8 cellular contexts compared by ENCODE assay signal in genomic region chr9:132269704-132270516, GRCh38.
DNase-seq lines count a peak whose midpoint lies in the region; ATAC-seq and TF ChIP-seq lines count a peak whose summit lies in the region.
"Not testable (repeated sequence)": the region's sequence is repeated elsewhere in the genome, so short reads cannot be mapped to it uniquely, and the experiment has no call there.

No MANE protein-coding gene starts in this region.

- not testable (repeated sequence) for H3K4me2 ChIP-seq in IMR-90 (ENCODE audit: low read depth, low read length); trophoblast cell (ENCODE audit: low read length)

- not testable (repeated sequence) for H2BK5ac ChIP-seq in IMR-90 (ENCODE audit: low read depth, low read length, poor library complexity, severe bottlenecking)
- peak overlapping the region; percentile 10 for H2BK5ac ChIP-seq in trophoblast cell (ENCODE audit: low read depth, low read length, poor library complexity)

- peaks cover 90% of the 10 kb centered on the region for H3K36me3 Mint-ChIP-seq in Caco-2 (ENCODE audit: insufficient read depth, unreplicated experiment)
- H3K36me3 Mint-ChIP-seq in activated CD8-positive, alpha-beta T cell treated with anti-CD3 and anti-CD28 coated beads for 36 hours (ENCODE audit: low read depth), result peaks cover 61% of the 10 kb centered on the region

- not testable (repeated sequence) for H3K36me3 ChIP-seq in Caco-2 (ENCODE audit: control insufficient read depth, insufficient read depth, low read length)
- H3K36me3 ChIP-seq in IMR-90 (ENCODE audit: control insufficient read depth, insufficient read depth, low read length) (peaks cover 37% of the 10 kb centered on the region), trophoblast cell (ENCODE audit: control insufficient read depth in 1 of 2, insufficient read depth in 2 of 2, low read length in 2 of 2) (peaks cover 31 to 34% of the 10 kb centered on the region in 2 experiments), stomach (peaks cover 52 to 100% (median 94%) of the 10 kb centered on the region in 4 donors)

- not testable (repeated sequence) for H3K9me3 Mint-ChIP-seq in Caco-2 (ENCODE audit: unreplicated experiment); activated CD8-positive, alpha-beta T cell treated with anti-CD3 and anti-CD28 coated beads for 36 hours

- not testable (repeated sequence) for H2BK20ac ChIP-seq in IMR-90 (ENCODE audit: low read depth, low read length)

- H3K14ac ChIP-seq in IMR-90 (replicated peaks; ENCODE audit: low read depth, low read length); trophoblast cell (ENCODE audit: low read length): not testable (repeated sequence)

- not testable (repeated sequence) for H3K4me3 ChIP-seq in Caco-2 (ENCODE audit: low read depth, low read length); IMR-90 (ENCODE audit: insufficient read depth, low read depth, low read length); trophoblast cell (ENCODE audit: low read depth, low read length); stomach

- peak overlapping the region; percentile 59 for H3K27ac Mint-ChIP-seq in Caco-2 (ENCODE audit: unreplicated experiment)
- H3K27ac Mint-ChIP-seq in activated CD8-positive, alpha-beta T cell treated with anti-CD3 and anti-CD28 coated beads for 36 hours, result peak overlapping the region; percentile 68

- not testable (repeated sequence) for H2AK9ac ChIP-seq in IMR-90 (replicated peaks; ENCODE audit: low read depth, low read length, poor library complexity)

- peaks cover 0 to 16% of the 10 kb centered on the region in 2 experiments; a peak in 2 of 4 replicates for H3K79me1 ChIP-seq in IMR-90 (ENCODE audit: low read depth in 1 of 2, low read length in 2 of 2)
- not testable (repeated sequence) for H3K79me1 ChIP-seq in trophoblast cell (ENCODE audit: low read length)

- H2AFZ ChIP-seq in IMR-90 (replicated peaks; ENCODE audit: low read length, poor library complexity); trophoblast cell (ENCODE audit: insufficient read depth, low read length, poor library complexity): not testable (repeated sequence)

- H3K9me1 ChIP-seq in IMR-90 (ENCODE audit: insufficient read depth, low read length), result not testable (repeated sequence)

- H3K4me1 ChIP-seq in Caco-2; IMR-90 (ENCODE audit: control insufficient read depth, insufficient read depth, low read length); foreskin keratinocyte; trophoblast cell (ENCODE audit: control insufficient read depth in 1 of 2, insufficient read depth in 2 of 2, low read length in 2 of 2): not testable (repeated sequence)
- peaks cover 0 to 11% (median 7%) of the 10 kb centered on the region in 4 donors for H3K4me1 ChIP-seq in stomach

- not testable (repeated sequence) for H3K4me1 Mint-ChIP-seq in Caco-2 (ENCODE audit: low read depth, unreplicated experiment)
- H3K4me1 Mint-ChIP-seq in activated CD8-positive, alpha-beta T cell treated with anti-CD3 and anti-CD28 coated beads for 36 hours (ENCODE audit: low read depth), result peaks cover 12% of the 10 kb centered on the region

- H4K5ac ChIP-seq in IMR-90 (ENCODE audit: low read depth, low read length), result not testable (repeated sequence)

- peaks cover 16% of the 10 kb centered on the region; the same call in 1 of the 2 replicates for H4K20me1 ChIP-seq in IMR-90 (ENCODE audit: insufficient read depth, low read length)

- H3K27me3 Mint-ChIP-seq in Caco-2 (ENCODE audit: insufficient read depth, unreplicated experiment); activated CD8-positive, alpha-beta T cell treated with anti-CD3 and anti-CD28 coated beads for 36 hours: not testable (repeated sequence)

- intact Hi-C loops in Caco-2 (cut with micrococcal nuclease; ENCODE audit: unreplicated experiment), result loop anchor here (2.0 kb wide), 1 partner anchor 507 kb away; no protein-coding TSS in a partner anchor
- intact Hi-C loops in IMR-90 (cut with micrococcal nuclease); activated CD8-positive, alpha-beta T cell treated with anti-CD3 and anti-CD28 coated beads for 36 hours (cut with micrococcal nuclease); stomach (cut with DNase I; ENCODE audit: low total_unique reads): not testable (repeated sequence)

- CTCF ChIA-PET in Caco-2 (lab: Charles Lee), result not testable (repeated sequence)
- CTCF ChIA-PET in IMR-90 (lab: Yijun Ruan, JAX), result interaction anchor here (0.8 kb wide), 1 partner anchor 511 kb away, joined by 6 read pairs; no protein-coding TSS in a partner anchor
- CTCF ChIA-PET in activated CD8-positive, alpha-beta T cell treated with anti-CD3 and anti-CD28 coated beads for 36 hours (lab: Charles Lee), result interaction anchor here (0.8 to 2.6 kb wide), 21 partner anchors 10 to 510 kb away, joined by 3 to 26 read pairs (median 7); no protein-coding TSS in a partner anchor

- not testable (repeated sequence) for H4K8ac ChIP-seq in IMR-90 (ENCODE audit: low read depth in 2 of 2, low read length in 2 of 2); trophoblast cell (ENCODE audit: low read depth, low read length)

- not testable (repeated sequence) for TF ChIP-seq CTCF in Caco-2 (IDR thresholded peaks at IDR 0.05; ENCODE audit: insufficient read depth in 1 of 2, low read depth in 1 of 2, low read length in 1 of 2, severe bottlenecking in 1 of 2, unreplicated experiment in 1 of 2); IMR-90 (conservative IDR thresholded peaks at IDR 0.05; ENCODE audit: low read depth, low read length); activated CD8-positive, alpha-beta T cell treated with anti-CD3 and anti-CD28 coated beads for 36 hours (IDR thresholded peaks at IDR 0.05); foreskin keratinocyte (conservative IDR thresholded peaks at IDR 0.05); stomach (IDR thresholded peaks at IDR 0.05)

- H3K27ac ChIP-seq in IMR-90 (ENCODE audit: insufficient read depth, low read length), result not testable (repeated sequence)
- peak overlapping the region; percentile 65 for H3K27ac ChIP-seq in angular gyrus (ENCODE audit: low read depth, low read length)
- peak overlapping the region; percentile 44 for H3K27ac ChIP-seq in foreskin keratinocyte
- H3K27ac ChIP-seq in trophoblast cell (ENCODE audit: low read depth, low read length), result peak overlapping the region; percentile 60
- H3K27ac ChIP-seq in stomach, result peak overlapping the region in 3 of 5 donors; percentile 10 to 54 (median 36)

- not testable (repeated sequence) for H3K18ac ChIP-seq in IMR-90 (ENCODE audit: low read depth, low read length); trophoblast cell (ENCODE audit: low read length)

- not testable (repeated sequence) for H4K91ac ChIP-seq in IMR-90 (ENCODE audit: insufficient read depth, low read depth, low read length)
- H4K91ac ChIP-seq in trophoblast cell (ENCODE audit: low read depth, low read length), result peak overlapping the region; percentile 7

- WGBS in IMR-90 (ENCODE audit: extremely low coverage in 2 of 2, insufficient read length in 1 of 2), 2 experiments, result 100% methylated on average over 4 of the region's 16 CpGs; no CpG with 5 or more reads in 1 of the 2 experiments
- no CpG with 5 or more reads among the region's 16 CpGs for WGBS in trophoblast cell (ENCODE audit: extremely low coverage, insufficient coverage, insufficient read length)
- 64 to 73% (median 71%) methylated on average over 7 to 12 of the region's 16 CpGs for WGBS in stomach, 5 donors

- not testable (repeated sequence) for H2BK15ac ChIP-seq in IMR-90 (ENCODE audit: low read depth, low read length)

- not testable (repeated sequence) for ATAC-seq in IMR-90 (ENCODE audit: low read depth); activated CD8-positive, alpha-beta T cell treated with anti-CD3 and anti-CD28 coated beads for 36 hours
- peak; percentile 76 for ATAC-seq in foreskin keratinocyte

- not testable (repeated sequence) for H2BK12ac ChIP-seq in trophoblast cell (ENCODE audit: low read length)

- not testable (repeated sequence) for TF ChIP-seq RAD21 in IMR-90 (IDR thresholded peaks at IDR 0.05; ENCODE audit: low read length)

- H3K9ac ChIP-seq in IMR-90 (ENCODE audit: low read depth, low read length); trophoblast cell (ENCODE audit: low read length): not testable (repeated sequence)

- POLR2A ChIA-PET in Caco-2 (lab: Charles Lee); IMR-90 (lab: Charles Lee; ENCODE audit: unreplicated experiment): not testable (repeated sequence)
- POLR2A ChIA-PET in activated CD8-positive, alpha-beta T cell treated with anti-CD3 and anti-CD28 coated beads for 36 hours (lab: Charles Lee), result interaction anchor here (1.2 kb wide), 1 partner anchor 31 kb away, joined by 3 read pairs; no protein-coding TSS in a partner anchor

- H3K79me2 ChIP-seq in trophoblast cell (ENCODE audit: control insufficient read depth, insufficient read depth, low read length, poor library complexity), result not testable (repeated sequence)

- TF ChIP-seq POLR2A in IMR-90 (IDR thresholded peaks at IDR 0.05; ENCODE audit: low read depth, low read length); stomach (IDR thresholded peaks at IDR 0.05): not testable (repeated sequence)

- not testable (repeated sequence) for TF ChIP-seq EP300 in stomach (IDR thresholded peaks at IDR 0.05)

- not testable (repeated sequence) for H3K4ac ChIP-seq in IMR-90 (ENCODE audit: low read depth, low read length); trophoblast cell (ENCODE audit: low read depth, low read length)

- not testable (repeated sequence) for H2BK120ac ChIP-seq in IMR-90 (ENCODE audit: low read depth, low read length)
- H2BK120ac ChIP-seq in trophoblast cell (ENCODE audit: insufficient read depth, low read length, poor library complexity), result peak overlapping the region; percentile 0

- in situ Hi-C loops in IMR-90 (cut with MboI; ENCODE audit: low sequenced_read_pairs), result loop anchor here (25.0 kb wide), 1 partner anchor 683 kb away; no protein-coding TSS in a partner anchor

- H4K12ac ChIP-seq in trophoblast cell (ENCODE audit: low read depth, low read length), result not testable (repeated sequence)

- H3K4me3 Mint-ChIP-seq in Caco-2 (ENCODE audit: unreplicated experiment); activated CD8-positive, alpha-beta T cell treated with anti-CD3 and anti-CD28 coated beads for 36 hours: not testable (repeated sequence)

- not testable (repeated sequence) for H2AK5ac ChIP-seq in IMR-90 (ENCODE audit: low read depth, low read length); trophoblast cell (ENCODE audit: low read length)

- BruUV-seq in Caco-2 (replicated peaks; lab: Mats Ljungman, UMichigan); IMR-90 (replicated peaks; lab: Mats Ljungman, UMichigan): not testable (repeated sequence)

- peak; percentile 31 to 75 for DNase-seq in Caco-2
- DNase-seq in IMR-90, result peak; percentile 59
- DNase-seq in RKO (ENCODE audit: low spot score), result peak; percentile 94
- peak; percentile 64 for DNase-seq in activated CD8-positive, alpha-beta T cell treated with anti-CD3 and anti-CD28 coated beads for 36 hours
- DNase-seq in foreskin keratinocyte, result peak; percentile 69
- DNase-seq in trophoblast cell, result peak; percentile 86
- not testable (repeated sequence) for DNase-seq in stomach

- not testable (repeated sequence) for H3K56ac ChIP-seq in IMR-90 (ENCODE audit: extremely low read depth, insufficient read depth, low read length)

- H3K23ac ChIP-seq in IMR-90 (ENCODE audit: low read depth, low read length); trophoblast cell (ENCODE audit: low read length): not testable (repeated sequence)

- not testable (repeated sequence) for H3K9me3 ChIP-seq in Caco-2; IMR-90 (ENCODE audit: control insufficient read depth, insufficient read depth, low read length); trophoblast cell (ENCODE audit: insufficient read depth, low read depth, low read length); stomach

- not testable (repeated sequence) for H3K27me3 ChIP-seq in Caco-2 (replicated peaks; ENCODE audit: control insufficient read depth, insufficient read depth, low read length); IMR-90 (ENCODE audit: control insufficient read depth, insufficient read depth, low read length); foreskin keratinocyte; trophoblast cell (ENCODE audit: insufficient read depth, low read length); stomach

- dilution Hi-C loops in IMR-90 (cut with HindIII; ENCODE audit: low sequenced_read_pairs, unreplicated experiment), result not testable (repeated sequence)
